9 cellular contexts compared by ENCODE assay signal in the genomic region with DNA sequence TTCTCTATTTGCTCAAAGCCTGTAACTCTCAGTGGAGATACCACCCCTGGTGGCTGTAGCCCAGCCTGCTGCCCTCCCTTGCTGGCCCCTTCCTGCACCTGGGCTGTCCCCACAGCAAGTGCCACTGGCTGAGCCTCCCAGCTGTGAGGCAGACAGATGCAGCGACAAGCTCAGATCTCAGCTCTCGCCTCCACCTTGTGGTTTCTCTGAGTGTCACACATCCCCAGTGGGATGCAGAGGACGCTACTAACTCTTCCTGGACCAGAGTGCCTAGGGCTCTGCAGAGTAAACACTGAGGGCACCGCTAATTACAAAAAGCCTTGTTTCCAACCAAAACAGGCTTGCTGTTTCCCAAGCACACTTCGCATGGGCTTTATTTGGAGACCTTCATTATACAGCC. TPM values are rescaled to one million over a fixed set of nuclear protein-coding genes. Genes with fewer than 3 reads are reported as not detected.
A peak's percentile ranks its signal among the peaks of the same experiment; 100 is the strongest.
DNase-seq lines count a peak whose midpoint lies in the region; ATAC-seq and TF ChIP-seq lines count a peak whose summit lies in the region.
"Had no signal": no experiment of that assay in that cellular context is flagged by ENCODE, and none has a peak within 500 bp of the region (broad histone marks: within the 10 kb centered on the region; RNA-seq: fewer than 3 reads in every experiment).

No MANE protein-coding gene starts in this region.

- TF ChIP-seq CTCF in DOHH2 (IDR thresholded peaks at IDR 0.05; ENCODE audit: low read depth, low read length, poor library complexity, severe bottlenecking), result peak; percentile 72
- peak; percentile 62 for TF ChIP-seq CTCF in WERI-Rb-1 (IDR thresholded peaks at IDR 0.05; ENCODE audit: low read depth, low read length)
- no peak for TF ChIP-seq CTCF in breast epithelium (IDR thresholded peaks at IDR 0.05)

- H3K4me1 ChIP-seq in DOHH2 (ENCODE audit: control insufficient read depth, low read length) (peaks cover 22% of the 10 kb centered on the region), breast epithelium (no peaks in the 10 kb centered on the region)
- H3K4me1 ChIP-seq: SJSA1 had no signal

- H3K27me3 ChIP-seq in DOHH2 (ENCODE audit: control insufficient read depth, low read length) (no peaks in the 10 kb centered on the region), WERI-Rb-1 (ENCODE audit: insufficient read depth, low read depth, severe bottlenecking) (no peaks in the 10 kb centered on the region), breast epithelium (no peaks in the 10 kb centered on the region)
- H3K27me3 ChIP-seq: SJSA1 had no signal

- H3K36me3 ChIP-seq in DOHH2 (ENCODE audit: control insufficient read depth, low read length) (no peaks in the 10 kb centered on the region), WERI-Rb-1 (peaks cover 46% of the 10 kb centered on the region), breast epithelium (no peaks in the 10 kb centered on the region)
- H3K36me3 ChIP-seq: SJSA1 had no signal

- no peaks in the 10 kb centered on the region for H3K79me2 ChIP-seq in DOHH2 (ENCODE audit: control insufficient read depth, low read length)

- H3K9me2 ChIP-seq in DOHH2 (replicated peaks; ENCODE audit: control insufficient read depth, low read length), result no peaks in the 10 kb centered on the region

- intact Hi-C loops in breast epithelium (cut with DNase I; ENCODE audit: low total_unique reads), result no loop called here

- H3K4me2 ChIP-seq in DOHH2 (ENCODE audit: low read length), result no peak overlapping the region

- ATAC-seq in GM18873 (IDR thresholded peaks at IDR 0.05; ENCODE audit: low FRiP score, unreplicated experiment) (no peak), HG03342 (IDR thresholded peaks at IDR 0.05; ENCODE audit: unreplicated experiment) (no peak), GM21360 (IDR thresholded peaks at IDR 0.05; ENCODE audit: unreplicated experiment) (no peak)

- no peak overlapping the region for H3K4me3 ChIP-seq in DOHH2 (ENCODE audit: low read length)
- no peak overlapping the region for H3K4me3 ChIP-seq in WERI-Rb-1 (ENCODE audit: low read depth, low read length)
- H3K4me3 ChIP-seq in breast epithelium, result no peak overlapping the region
- H3K4me3 ChIP-seq: SJSA1 had no signal

- DNase-seq in HuH-7 (ENCODE audit: low spot score), result peak; percentile 77
- DNase-seq in WERI-Rb-1, result peak; percentile 49
- peak; percentile 55 for DNase-seq in inferior parietal cortex (ENCODE audit: extremely low spot score)
- DNase-seq in breast epithelium (ENCODE audit: low spot score in 2 of 2), result no peak

- H3K9me3 ChIP-seq in DOHH2 (ENCODE audit: control insufficient read depth, insufficient read depth, low read length) (no peaks in the 10 kb centered on the region), WERI-Rb-1 (ENCODE audit: severe bottlenecking) (no peaks in the 10 kb centered on the region), breast epithelium (no peaks in the 10 kb centered on the region)
- H3K9me3 ChIP-seq: SJSA1 had no signal

- no peak for TF ChIP-seq POLR2A in breast epithelium (IDR thresholded peaks at IDR 0.05)

- peaks cover 3% of the 10 kb centered on the region; the same call in 1 of the 2 replicates for H4K20me1 ChIP-seq in DOHH2 (ENCODE audit: control insufficient read depth, insufficient read depth, low read depth, low read length)

- H3F3A ChIP-seq in DOHH2 (ENCODE audit: control insufficient read depth, insufficient read depth), result no peaks in the 10 kb centered on the region

- no peak overlapping the region for H3K27ac ChIP-seq in DOHH2 (ENCODE audit: low read depth, low read length)
- H3K27ac ChIP-seq in WERI-Rb-1, result no peak overlapping the region
- H3K27ac ChIP-seq in breast epithelium, result no peak overlapping the region
- H3K27ac ChIP-seq: SJSA1 had no signal

RNA-seq across cellular contexts. Expression of a gene that starts 8.9 kb away (rescaled TPM):
- 1 to 10 TPM; 7.8 to 8.5 (median 7.9) TPM for total RNA-seq in breast epithelium

Comparison
In these comparisons a context has a peak if more than half of its experiments do, and no peak if none do; other contexts are left out.
1. CTCF ChIP-seq: peak in DOHH2 (single experiment) and WERI-Rb-1 (single experiment); none in breast epithelium (0 of 3).
2. DNase-seq: peak in HuH-7 (single experiment), WERI-Rb-1 (single experiment) and inferior parietal cortex (single experiment); none in breast epithelium (0 of 2).